2 cellular contexts compared by ENCODE assay signal in the genomic region with DNA sequence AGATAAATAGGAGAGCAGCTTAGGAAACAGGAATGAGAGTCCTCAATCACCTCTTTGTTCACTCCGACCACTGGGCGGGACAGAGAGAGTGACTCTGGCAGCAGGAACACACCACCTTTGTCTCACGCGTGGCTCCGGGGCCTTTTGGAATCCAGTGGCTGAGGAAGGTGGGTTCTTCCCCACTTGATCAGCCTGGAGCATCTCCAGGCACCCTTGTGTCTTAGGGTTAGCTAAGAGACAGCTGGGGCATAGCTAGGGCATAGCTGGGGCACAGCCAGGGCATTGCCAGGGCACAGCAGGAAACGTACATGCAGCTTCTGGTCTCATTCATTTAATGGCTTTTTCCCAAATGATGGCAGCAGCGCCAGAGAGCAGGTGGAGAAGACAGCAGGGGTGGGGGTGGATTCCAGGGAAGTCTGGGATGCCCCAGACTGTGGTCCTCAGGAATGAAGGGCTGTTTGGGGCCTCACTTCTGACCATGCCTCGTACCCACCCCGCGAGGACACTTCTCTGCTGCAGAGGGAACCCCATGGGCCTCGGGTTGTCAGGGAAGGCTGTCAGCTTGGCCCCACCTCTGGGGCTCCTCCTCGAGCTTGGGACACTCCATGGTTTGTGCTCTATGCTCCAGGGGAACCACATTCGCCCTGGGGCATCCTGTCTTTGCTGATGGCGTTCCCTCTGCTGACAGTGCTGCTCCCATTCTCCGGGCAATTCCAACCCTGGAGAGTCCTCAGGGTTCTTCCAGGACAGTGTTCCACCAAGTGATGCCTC.
TF ChIP-seq lines count a peak whose summit lies in the region.

No MANE protein-coding gene starts in this region.

TF ChIP-seq in IMR-90, 13 proteins besides CTCF, POLR2A, EP300 and RAD21:
- TF ChIP-seq NFE2L2 (IDR thresholded peaks at IDR 0.05; ENCODE audit: low read depth, low read length) (no peak), CEBPB (IDR thresholded peaks at IDR 0.05; ENCODE audit: low read depth, low read length) (no peak), USF2 (IDR thresholded peaks at IDR 0.05; ENCODE audit: low read depth, low read length) (no peak), MXI1 (IDR thresholded peaks at IDR 0.05; ENCODE audit: borderline replicate concordance, low read depth, low read length) (no peak)
TF ChIP-seq in IMR-90: peak in this region for 0.

TF ChIP-seq in H1, 55 proteins besides CTCF, POLR2A, EP300 and RAD21:
- no peak for TF ChIP-seq BRCA1 (IDR thresholded peaks at IDR 0.05; ENCODE audit: low read depth, low read length)
- no peak for TF ChIP-seq POU5F1 (IDR thresholded peaks at IDR 0.05; ENCODE audit: low read depth, low read length)
- TF ChIP-seq SUZ12 (IDR thresholded peaks at IDR 0.05; ENCODE audit: low read length), result no peak
- TF ChIP-seq MAFK (IDR thresholded peaks at IDR 0.05; ENCODE audit: low read depth, low read length), result no peak
- TF ChIP-seq CREB1 (IDR thresholded peaks at IDR 0.05), result no peak
- TF ChIP-seq USF2 (IDR thresholded peaks at IDR 0.05; ENCODE audit: low read length), result no peak
- TF ChIP-seq CHD1 (IDR thresholded peaks at IDR 0.05; ENCODE audit: low read depth, low read length), result no peak
- TF ChIP-seq RFX5 (IDR thresholded peaks at IDR 0.05; ENCODE audit: borderline replicate concordance, low read depth, low read length), result no peak
- TF ChIP-seq BCL11A (IDR thresholded peaks at IDR 0.05; ENCODE audit: low read depth in 2 of 2, low read length in 2 of 2), result no peak
- TF ChIP-seq KDM1A (IDR thresholded peaks at IDR 0.05; ENCODE audit: borderline replicate concordance, low read length), result no peak
- TF ChIP-seq YY1 (IDR thresholded peaks at IDR 0.05; ENCODE audit: low read depth, low read length), result no peak
- no peak for TF ChIP-seq HDAC6 (IDR thresholded peaks at IDR 0.05; ENCODE audit: low read depth, low read length)
- no peak for TF ChIP-seq CBX5 (IDR thresholded peaks at IDR 0.05; ENCODE audit: low read depth, low read length)
- TF ChIP-seq RNF2 (IDR thresholded peaks at IDR 0.05; ENCODE audit: borderline replicate concordance, low read depth, low read length, missing control alignments, poor library complexity, severe bottlenecking), result no peak
- TF ChIP-seq CEBPB (IDR thresholded peaks at IDR 0.05; ENCODE audit: low read depth, low read length), result no peak
- no peak for TF ChIP-seq SIRT6 (IDR thresholded peaks at IDR 0.05; ENCODE audit: low read length)
- TF ChIP-seq GABPA (IDR thresholded peaks at IDR 0.05; ENCODE audit: borderline replicate concordance, insufficient read depth, low read length), result no peak
- TF ChIP-seq JUN (IDR thresholded peaks at IDR 0.05; ENCODE audit: low read depth, low read length), result no peak
- TF ChIP-seq TBP (IDR thresholded peaks at IDR 0.05; ENCODE audit: low read depth, low read length), result no peak
